Comparison of ENCODE assay signal across 26 cellular contexts in the genomic region with DNA sequence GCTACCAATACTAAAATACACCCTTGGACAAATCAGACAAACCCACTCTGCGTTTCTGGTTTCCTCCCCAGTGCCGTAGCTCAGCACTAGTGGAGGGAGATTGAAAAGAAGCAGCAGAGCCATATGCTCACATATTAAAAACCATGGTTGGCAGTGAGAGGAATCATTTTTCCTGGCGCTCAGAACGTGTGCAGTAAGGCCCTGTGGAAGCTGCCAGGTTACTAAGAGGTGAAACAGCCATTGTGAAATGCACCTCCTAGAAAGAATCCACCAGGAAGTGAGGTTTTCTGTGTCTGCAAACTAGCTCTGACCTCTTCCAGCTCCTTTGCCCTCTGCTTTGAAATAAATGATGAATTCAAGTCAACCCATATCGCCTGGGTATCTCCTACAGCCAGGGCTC.
"Had no signal": no experiment of that assay in that cellular context is flagged by ENCODE, and none has a peak within 500 bp of the region (broad histone marks: within the 10 kb centered on the region; RNA-seq: fewer than 3 reads in every experiment).

No MANE protein-coding gene starts in this region.

- H3K27ac ChIP-seq: coronary artery, gastroesophageal sphincter, lower lobe of right lung, right lobe of liver, testis, transverse colon, WERI-Rb-1 had no signal

- H3K4me3 Mint-ChIP-seq: activated naive CD4-positive, alpha-beta T cell treated with anti-CD3 and anti-CD28 coated beads, Interleukin-2, amount 10 ng/mL, durations not matched to agents 7 days and 5 days; activated naive CD8-positive, alpha-beta T cell treated with anti-CD3 and anti-CD28 coated beads, Interleukin-2, amount 10 ng/mL, durations not matched to agents 7 days and 5 days; activated T-cell treated with anti-CD3 and anti-CD28 coated beads, Interleukin-2, amount 50 U/mL, for 24 hours; effector memory CD8-positive, alpha-beta T cell; immature natural killer cell; naive thymus-derived CD8-positive, alpha-beta T cell; T-helper 1 cell treated with Interleukin-12 subunit alpha and Interleukin-12 subunit beta and Interleukin-4 antibody, amounts not matched to agents 30 μg/mL and 1 μg/mL, for 36 hours had no signal

- H3K36me3 Mint-ChIP-seq: activated naive CD4-positive, alpha-beta T cell treated with anti-CD3 and anti-CD28 coated beads, Interleukin-2, amount 10 ng/mL, durations not matched to agents 7 days and 5 days; activated naive CD8-positive, alpha-beta T cell treated with anti-CD3 and anti-CD28 coated beads, Interleukin-2, amount 10 ng/mL, durations not matched to agents 7 days and 5 days; immature natural killer cell had no signal

- H3K36me3 ChIP-seq: gastroesophageal sphincter, lower lobe of right lung, right lobe of liver, transverse colon, WERI-Rb-1 had no signal

- H3K4me1 ChIP-seq: lower lobe of right lung had no signal

- H3K4me1 Mint-ChIP-seq: activated naive CD4-positive, alpha-beta T cell treated with anti-CD3 and anti-CD28 coated beads, Interleukin-2, amount 10 ng/mL, durations not matched to agents 7 days and 5 days had no signal

- H3K9me3 ChIP-seq: gastroesophageal sphincter, lower lobe of right lung, right lobe of liver, testis, transverse colon had no signal

- H3K27ac Mint-ChIP-seq: activated naive CD4-positive, alpha-beta T cell treated with anti-CD3 and anti-CD28 coated beads, Interleukin-2, amount 10 ng/mL, durations not matched to agents 7 days and 5 days; activated naive CD8-positive, alpha-beta T cell treated with anti-CD3 and anti-CD28 coated beads, Interleukin-2, amount 10 ng/mL, durations not matched to agents 7 days and 5 days; activated T-cell treated with anti-CD3 and anti-CD28 coated beads, Interleukin-2, amount 50 U/mL, for 24 hours; effector memory CD8-positive, alpha-beta T cell; T-helper 1 cell treated with Interleukin-12 subunit alpha and Interleukin-12 subunit beta and Interleukin-4 antibody, amounts not matched to agents 30 μg/mL and 1 μg/mL, for 36 hours had no signal

- H3K4me3 ChIP-seq: coronary artery, gastroesophageal sphincter, lower lobe of right lung, right lobe of liver, transverse colon had no signal

- H3K27me3 ChIP-seq: gastroesophageal sphincter, right lobe of liver, testis, transverse colon had no signal

- H3K27me3 Mint-ChIP-seq: activated T-cell treated with anti-CD3 and anti-CD28 coated beads, Interleukin-2, amount 50 U/mL, for 24 hours; effector memory CD8-positive, alpha-beta T cell; naive thymus-derived CD8-positive, alpha-beta T cell had no signal

- DNase-seq: activated CD4-positive, alpha-beta T cell treated with anti-CD3 and anti-CD28 coated beads for 48 hours; activated CD4-positive, alpha-beta T cell treated with anti-CD3 and anti-CD28 coated beads, Interleukin-2, amount 50 U/mL, for 48 hours; activated CD8-positive, alpha-beta memory T cell treated with anti-CD3 and anti-CD28 coated beads, Interleukin-2, amount 50 U/mL, for 48 hours; activated gamma-delta T cell; activated naive CD4-positive, alpha-beta T cell treated with anti-CD3 and anti-CD28 coated beads, Interleukin-2, amount 10 ng/mL, durations not matched to agents 7 days and 5 days; activated naive CD8-positive, alpha-beta T cell treated with anti-CD3 and anti-CD28 coated beads, Interleukin-2, amount 10 ng/mL, durations not matched to agents 7 days and 5 days; activated T-cell treated with anti-CD3 and anti-CD28 coated beads, Interleukin-2, amount 50 U/mL, for 24 hours; amygdala; cerebellar nuclear complex; effector memory CD8-positive, alpha-beta T cell; hypothalamus; immature natural killer cell; lower lobe of right lung; mesenchymal stem cell; naive thymus-derived CD8-positive, alpha-beta T cell; occipital lobe; right lobe of liver; stimulated activated CD4-positive, alpha-beta T cell treated with anti-CD3 and anti-CD28 coated beads, Interleukin-2, amount 100 ng/mL, for 48 hours; stimulated activated naive CD8-positive, alpha-beta T cell treated with anti-CD3 and anti-CD28 coated beads, Interleukin-15, Interleukin-2, amounts not matched to agents 100 U/mL and 50 U/mL, for 24 hours; T1000; testis; transverse colon; WERI-Rb-1 had no signal
